Comparison of ENCODE assay signal across 17 cellular contexts in genomic region chr7:105202561-105203130, GRCh38.
DNase-seq lines count a peak whose midpoint lies in the region; ATAC-seq and TF ChIP-seq lines count a peak whose summit lies in the region.
"Had no signal": no experiment of that assay in that cellular context is flagged by ENCODE, and none has a peak within 500 bp of the region (broad histone marks: within the 10 kb centered on the region; RNA-seq: fewer than 3 reads in every experiment).

No MANE protein-coding gene starts in this region.

- no peak overlapping the region for H3K9ac ChIP-seq in adipocyte (ENCODE audit: low read length)

- CTCF ChIA-PET in A673 (lab: Charles Lee): no interaction called here

- H3K27ac ChIP-seq in A673 (ENCODE audit: low read depth, low read length, poor library complexity, severe bottlenecking): no peak overlapping the region
- H3K27ac ChIP-seq: right atrium auricular region had no signal

- intact Hi-C loops in A673 (cut with micrococcal nuclease; ENCODE audit: unreplicated experiment): no loop called here

- TSS peak; percentile 10 for BruUV-seq in A673 (replicated peaks; lab: Mats Ljungman, UMichigan)

- H3K36me3 ChIP-seq in A673 (ENCODE audit: insufficient read depth, low read length, poor library complexity, severe bottlenecking) (no peaks in the 10 kb centered on the region), adipocyte (ENCODE audit: control insufficient read depth, insufficient read depth, low read length, severe bottlenecking) (peaks cover 18% of the 10 kb centered on the region)
- H3K36me3 ChIP-seq: right atrium auricular region had no signal

- peaks cover 6% of the 10 kb centered on the region for H3K4me1 ChIP-seq in A673 (ENCODE audit: insufficient read depth, low read length, poor library complexity, severe bottlenecking)
- peaks cover 13% of the 10 kb centered on the region for H3K4me1 ChIP-seq in adipocyte (ENCODE audit: control insufficient read depth, insufficient read depth, low read length)

- in situ Hi-C loops in ACHN (cut with HindIII; ENCODE audit: low pct_ligation_motif_present, low pct_unique_long_range_greater_than_20kb, low sequenced_read_pairs): no loop called here

- H3K4me3 ChIP-seq in A673 (ENCODE audit: low read depth, low read length, poor library complexity, severe bottlenecking) (no peak overlapping the region), adipocyte (ENCODE audit: low read length) (no peak overlapping the region)
- H3K4me3 ChIP-seq: right atrium auricular region had no signal

- no peaks in the 10 kb centered on the region for H3K27me3 ChIP-seq in A673 (replicated peaks; ENCODE audit: insufficient read depth, low read depth, low read length, poor library complexity)
- no peaks in the 10 kb centered on the region for H3K27me3 ChIP-seq in adipocyte (replicated peaks; ENCODE audit: control insufficient read depth, insufficient read depth, low read length)
- H3K27me3 ChIP-seq: right atrium auricular region had no signal

- ATAC-seq in HG02642 (IDR thresholded peaks at IDR 0.05; ENCODE audit: poor library complexity, unreplicated experiment): no peak
- ATAC-seq: PC-3, T-helper 17 cell had no signal

- no peaks in the 10 kb centered on the region for H3K9me3 ChIP-seq in A673 (ENCODE audit: low read depth, low read length, poor library complexity, severe bottlenecking)
- no peaks in the 10 kb centered on the region for H3K9me3 ChIP-seq in adipocyte (ENCODE audit: control insufficient read depth, low read length)
- H3K9me3 ChIP-seq: right atrium auricular region had no signal

- no peak for DNase-seq in A673 (ENCODE audit: low spot score)
- peak; percentile 39 for DNase-seq in NCI-H146 (lab: John Stamatoyannopoulos, UW)
- peak; percentile 64 for DNase-seq in adipocyte (ENCODE audit: low read depth)
- DNase-seq in iris pigment epithelial cell (ENCODE audit: low read depth): peak; percentile 61
- no peak for DNase-seq in ACHN
- DNase-seq in NOMO-1 treated with dmso at 0.1 percent for 144 hours (lab: John Stamatoyannopoulos, UW; ENCODE audit: unreplicated experiment): no peak
- no peak for DNase-seq in Kasumi-1 (lab: John Stamatoyannopoulos, UW)
- DNase-seq: activated T-cell treated with anti-CD3 and anti-CD28 coated beads, Interleukin-2, amount 50 U/mL, for 24 hours; foreskin fibroblast; islet precursor cell; naive B cell; NCI-H1930; PC-3; stimulated activated CD4-positive, alpha-beta T cell treated with anti-CD3 and anti-CD28 coated beads, Interleukin-2, amount 100 ng/mL, for 48 hours; T-helper 17 cell had no signal

- no peak for TF ChIP-seq CTCF in A673 (conservative IDR thresholded peaks at IDR 0.05; ENCODE audit: low read depth, low read length)

- POLR2A ChIA-PET in A673 (lab: Charles Lee; ENCODE audit: low non-redundant PET): no interaction called here

Comparison
In these comparisons a context has a peak if more than half of its experiments do, and no peak if none do; other contexts are left out.
1. DNase-seq: peak in NCI-H146 (single experiment), adipocyte (single experiment) and iris pigment epithelial cell (single experiment); none in A673 (single experiment), ACHN (single experiment), NOMO-1 treated with dmso at 0.1 percent for 144 hours (single experiment) and Kasumi-1 (0 of 2).